23 cellular contexts compared by ENCODE assay signal in the genomic region with DNA sequence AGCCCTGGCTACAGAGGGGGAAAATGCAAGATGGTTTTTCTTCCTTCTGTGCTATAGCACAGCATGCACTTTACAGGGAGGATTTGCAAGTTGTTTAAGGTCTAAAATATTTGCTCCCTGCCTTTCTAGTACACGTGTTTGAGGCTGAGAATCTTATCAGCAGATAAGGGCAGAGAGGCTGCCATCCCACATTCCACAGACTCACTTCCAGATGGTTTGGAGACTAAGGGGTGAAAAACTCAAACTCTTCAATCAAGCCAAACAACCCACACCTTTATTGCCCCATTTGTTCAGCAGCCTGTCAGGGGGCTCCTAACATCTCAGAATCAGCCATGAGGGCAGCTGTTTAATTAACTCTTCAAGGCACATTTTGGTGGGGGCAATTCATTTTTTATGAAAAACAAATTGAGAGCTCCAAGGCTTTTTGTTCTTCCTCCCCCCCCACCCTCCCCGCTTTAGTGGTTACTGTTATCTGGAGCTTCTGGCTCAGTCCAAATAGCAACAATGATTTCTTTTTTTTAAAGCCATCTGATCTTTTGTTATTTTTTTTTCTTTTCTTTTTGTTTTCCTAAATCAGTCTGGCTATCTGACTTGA.
DNase-seq lines count a peak whose midpoint lies in the region; TF ChIP-seq lines count a peak whose summit lies in the region.
"Had no signal": no experiment of that assay in that cellular context is flagged by ENCODE, and none has a peak within 500 bp of the region (broad histone marks: within the 10 kb centered on the region; RNA-seq: fewer than 3 reads in every experiment).

No MANE protein-coding gene starts in this region.

- CTCF ChIA-PET in SK-N-SH (lab: Yijun Ruan, JAX) = interaction anchor here (1.0 to 1.2 kb wide), 3 partner anchors 23 to 31 kb away, joined by 3 read pairs; no protein-coding TSS in a partner anchor
- CTCF ChIA-PET in activated CD4-positive, alpha-beta T cell treated with anti-CD3 and anti-CD28 coated beads, Interleukin-2, amount 10 ng/mL, durations not matched to agents 7 days and 5 days (lab: Charles Lee) = no interaction called here

- no peaks in the 10 kb centered on the region for H3K9me2 ChIP-seq in SK-N-SH

- H3K27ac Mint-ChIP-seq in progenitor cell of endocrine pancreas = peak overlapping the region; percentile 88
- no peak overlapping the region for H3K27ac Mint-ChIP-seq in activated CD4-positive, alpha-beta T cell treated with anti-CD3 and anti-CD28 coated beads, Interleukin-2, amount 10 ng/mL, durations not matched to agents 7 days and 5 days
- H3K27ac Mint-ChIP-seq: activated naive CD8-positive, alpha-beta T cell; immature natural killer cell had no signal

- WGBS in SK-N-SH (ENCODE audit: low lambda C conversion rate) = 63% methylated on average over 2 of the region's 2 CpGs

- no peak overlapping the region for H3K9ac ChIP-seq in SK-N-SH

- peaks cover 23% of the 10 kb centered on the region for H3F3A ChIP-seq in SK-N-SH (replicated peaks; ENCODE audit: insufficient read depth)

- peaks cover 53% of the 10 kb centered on the region for H3K4me1 Mint-ChIP-seq in progenitor cell of endocrine pancreas (ENCODE audit: low read depth)
- no peaks in the 10 kb centered on the region for H3K4me1 Mint-ChIP-seq in activated CD4-positive, alpha-beta T cell treated with anti-CD3 and anti-CD28 coated beads, Interleukin-2, amount 10 ng/mL, durations not matched to agents 7 days and 5 days
- H3K4me1 Mint-ChIP-seq: immature natural killer cell had no signal

- H3K4me1 ChIP-seq in SK-N-SH (ENCODE audit: control insufficient read depth in 1 of 2, insufficient read depth in 2 of 2, low read depth in 1 of 2, low read length in 1 of 2) = peaks cover 4 to 45% of the 10 kb centered on the region in 2 experiments

- no peak overlapping the region; the same call in 1 of the 2 replicates for H3K4me2 ChIP-seq in SK-N-SH

- no peak for TF ChIP-seq CTCF in SK-N-SH (IDR thresholded peaks at IDR 0.05)
- no peak for TF ChIP-seq CTCF in fibroblast of villous mesenchyme (IDR thresholded peaks at IDR 0.05; ENCODE audit: insufficient read depth, low read depth, low read length)
- TF ChIP-seq CTCF in progenitor cell of endocrine pancreas (IDR thresholded peaks at IDR 0.05; ENCODE audit: unreplicated experiment) = no peak

- peak; percentile 7 for DNase-seq in EH (ENCODE audit: low read depth)
- DNase-seq in SK-N-SH = no peak
- peak; percentile 64 for DNase-seq in fibroblast of villous mesenchyme (ENCODE audit: low read depth)
- DNase-seq in progenitor cell of endocrine pancreas (ENCODE audit: low spot score, unreplicated experiment) = no peak
- DNase-seq in anterior cingulate cortex (lab: John Stamatoyannopoulos, UW) = no peak
- DNase-seq in activated CD4-positive, alpha-beta T cell treated with anti-CD3 and anti-CD28 coated beads, Interleukin-2, amount 50 U/mL, for 1 hour = no peak
- no peak for DNase-seq in medulla oblongata (ENCODE audit: extremely low spot score)
- no peak for DNase-seq in activated CD4-positive, alpha-beta T cell treated with anti-CD3 and anti-CD28 coated beads, Interleukin-2, amount 10 ng/mL, durations not matched to agents 7 days and 5 days
- DNase-seq: activated CD4-positive, alpha-beta T cell treated with anti-CD3 and anti-CD28 coated beads, Interleukin-2, amount 50 U/mL, for 4 hours; activated CD8-positive, alpha-beta memory T cell treated with anti-CD3 and anti-CD28 coated beads, Interleukin-2, amount 50 U/mL, for 4 hours; foreskin keratinocyte; immature natural killer cell; left ventricle myocardium superior; mucosa of descending colon; NCI-H1105; NCI-H2081; NCI-H345; NCI-H748 treated with DMSO at 0.1 percent for 48 hours; T-helper 9 cell; uterus had no signal

- TF ChIP-seq RAD21 in SK-N-SH (IDR thresholded peaks at IDR 0.05; ENCODE audit: low read length) = no peak

- no peaks in the 10 kb centered on the region for H3K27me3 ChIP-seq in SK-N-SH (ENCODE audit: insufficient read depth)
- H3K27me3 ChIP-seq: foreskin keratinocyte, uterus had no signal

- POLR2A ChIA-PET in SK-N-SH (lab: Yijun Ruan, JAX) = no interaction called here
- POLR2A ChIA-PET in activated CD4-positive, alpha-beta T cell treated with anti-CD3 and anti-CD28 coated beads, Interleukin-2, amount 10 ng/mL, durations not matched to agents 7 days and 5 days (lab: Charles Lee) = no interaction called here

- TF ChIP-seq EP300 in SK-N-SH (IDR thresholded peaks at IDR 0.05; ENCODE audit: borderline replicate concordance in 1 of 2, low read depth in 1 of 2, low read length in 1 of 2) = 0 out of 4 replicates have a peak, but pooled peaks of 1 of the 2 experiments have one; percentile 35

- H2AFZ ChIP-seq in SK-N-SH (ENCODE audit: low read depth) = no peak overlapping the region

- H3K79me2 ChIP-seq in SK-N-SH (ENCODE audit: insufficient read depth) = no peaks in the 10 kb centered on the region

- H3K4me3 ChIP-seq in SK-N-SH (ENCODE audit: low read depth in 2 of 2, low read length in 1 of 2) = no peak overlapping the region
- H3K4me3 ChIP-seq in fibroblast of villous mesenchyme (ENCODE audit: low read depth, low read length) = no peak overlapping the region
- H3K4me3 ChIP-seq: mucosa of descending colon, uterus had no signal

- no peak overlapping the region for H3K27ac ChIP-seq in SK-N-SH (ENCODE audit: low read depth in 2 of 2, low read length in 1 of 2)
- H3K27ac ChIP-seq: C4-2B, epithelial cell of prostate, foreskin keratinocyte, uterus had no signal

- H3K27me3 Mint-ChIP-seq in progenitor cell of endocrine pancreas = peaks cover 2% of the 10 kb centered on the region
- no peaks in the 10 kb centered on the region for H3K27me3 Mint-ChIP-seq in activated CD4-positive, alpha-beta T cell treated with anti-CD3 and anti-CD28 coated beads, Interleukin-2, amount 10 ng/mL, durations not matched to agents 7 days and 5 days
- H3K27me3 Mint-ChIP-seq: activated naive CD8-positive, alpha-beta T cell had no signal

- H3K9me3 Mint-ChIP-seq in progenitor cell of endocrine pancreas (ENCODE audit: low read depth) = no peaks in the 10 kb centered on the region
- H3K9me3 Mint-ChIP-seq in activated CD4-positive, alpha-beta T cell treated with anti-CD3 and anti-CD28 coated beads, Interleukin-2, amount 10 ng/mL, durations not matched to agents 7 days and 5 days = no peaks in the 10 kb centered on the region

- H3K36me3 ChIP-seq in SK-N-SH (replicated peaks in 1 of 2; ENCODE audit: control insufficient read depth in 1 of 2, insufficient read depth in 2 of 2, low read length in 1 of 2) = no peaks in the 10 kb centered on the region
- H3K36me3 ChIP-seq: uterus had no signal

- no peaks in the 10 kb centered on the region for H4K20me1 ChIP-seq in SK-N-SH (ENCODE audit: insufficient read depth)

- H3K9me3 ChIP-seq in SK-N-SH = no peaks in the 10 kb centered on the region
- H3K9me3 ChIP-seq: mucosa of descending colon, uterus had no signal

- H3K36me3 Mint-ChIP-seq in progenitor cell of endocrine pancreas (ENCODE audit: insufficient read depth) = no peaks in the 10 kb centered on the region
- H3K36me3 Mint-ChIP-seq in activated CD4-positive, alpha-beta T cell treated with anti-CD3 and anti-CD28 coated beads, Interleukin-2, amount 10 ng/mL, durations not matched to agents 7 days and 5 days (ENCODE audit: low read depth) = no peaks in the 10 kb centered on the region

- peak overlapping the region; percentile 16 for H3K4me3 Mint-ChIP-seq in progenitor cell of endocrine pancreas (ENCODE audit: low read depth)
- no peak overlapping the region for H3K4me3 Mint-ChIP-seq in activated CD4-positive, alpha-beta T cell treated with anti-CD3 and anti-CD28 coated beads, Interleukin-2, amount 10 ng/mL, durations not matched to agents 7 days and 5 days
- H3K4me3 Mint-ChIP-seq: activated naive CD8-positive, alpha-beta T cell; immature natural killer cell had no signal

TF ChIP-seq in SK-N-SH, 30 proteins besides CTCF, POLR2A, EP300 and RAD21:
- peak; percentile 36; the same call in 1 of the 2 replicates for TF ChIP-seq TCF12 (IDR thresholded peaks at IDR 0.05)
- no peak for TF ChIP-seq RFX5 (IDR thresholded peaks at IDR 0.05; ENCODE audit: low read length)
TF ChIP-seq in SK-N-SH: peak in this region for 1.

Comparison
In these comparisons a context has a peak if more than half of its experiments do, and no peak if none do; other contexts are left out.
1. DNase-seq: peak in EH (single experiment) and fibroblast of villous mesenchyme (single experiment); none in SK-N-SH (single experiment), progenitor cell of endocrine pancreas (single experiment), anterior cingulate cortex (0 of 58), activated CD4-positive, alpha-beta T cell treated with anti-CD3 and anti-CD28 coated beads, Interleukin-2, amount 50 U/mL, for 1 hour (single experiment), medulla oblongata (single experiment) and activated CD4-positive, alpha-beta T cell treated with anti-CD3 and anti-CD28 coated beads, Interleukin-2, amount 10 ng/mL, durations not matched to agents 7 days and 5 days (single experiment).